In genomic region chr12:67006612-67007011, GRCh38 we compare ENCODE assay signal across 20 cellular contexts.
"Had no signal": no experiment of that assay in that cellular context is flagged by ENCODE, and none has a peak within 500 bp of the region (broad histone marks: within the 10 kb centered on the region; RNA-seq: fewer than 3 reads in every experiment).

No MANE protein-coding gene starts in this region.

- ATAC-seq: activated CD8-positive, alpha-beta memory T cell treated with anti-CD3 and anti-CD28 coated beads, Interleukin-2, amount 10 ng/mL, durations not matched to agents 7 days and 5 days; PC-3; T-helper 17 cell had no signal

- H3K9me3 ChIP-seq: MG63 had no signal

- H3K4me3 ChIP-seq: MG63 had no signal

- H3K36me3 ChIP-seq: MG63 had no signal

- DNase-seq: activated B cell treated with CpG ODN at 0.5 μM for 24 hours; activated CD4-positive, alpha-beta T cell treated with anti-CD3 and anti-CD28 coated beads for 1 hour; activated CD4-positive, alpha-beta T cell treated with anti-CD3 and anti-CD28 coated beads, Interleukin-2, amount 10 ng/mL, durations not matched to agents 24 days and 14 days; activated CD4-positive, alpha-beta T cell treated with anti-CD3 and anti-CD28 coated beads, Interleukin-2, amount 50 U/mL, for 48 hours; activated CD8-positive, alpha-beta memory T cell treated with anti-CD3 and anti-CD28 coated beads, Interleukin-2, amount 10 ng/mL, durations not matched to agents 7 days and 5 days; activated effector memory CD4-positive, alpha-beta T cell treated with anti-CD3 and anti-CD28 coated beads, Interleukin-2, amount 50 U/mL, for 16 hours; activated naive CD4-positive, alpha-beta T cell treated with anti-CD3 and anti-CD28 coated beads for 36 hours; activated T-cell treated with anti-CD3 and anti-CD28 coated beads, Interleukin-2, amount 50 U/mL, for 24 hours; amygdala; MG63; MV-4-11; NCI-H1092 treated with DMSO at 0.1 percent for 48 hours; NCI-H1417 treated with DMSO at 0.1 percent for 48 hours; NCI-H187; NCI-H2171 treated with DMSO at 0.1 percent for 48 hours; NCI-H524; PC-3; SHP77 treated with DMSO at 0.1 percent for 48 hours; T-helper 17 cell; T-helper 9 cell had no signal
